Comparison of ENCODE assay signal across 21 cellular contexts in genomic region chr3:58250093-58250707, GRCh38. TPM values are rescaled to one million over a fixed set of nuclear protein-coding genes. Genes with fewer than 3 reads are reported as not detected.
DNase-seq lines count a peak whose midpoint lies in the region; ATAC-seq and TF ChIP-seq lines count a peak whose summit lies in the region.
"Had no signal": no experiment of that assay in that cellular context is flagged by ENCODE, and none has a peak within 500 bp of the region (broad histone marks: within the 10 kb centered on the region; RNA-seq: fewer than 3 reads in every experiment).

No MANE protein-coding gene starts in this region.

- no TSS peak for BruUV-seq in Caco-2 (replicated peaks; lab: Mats Ljungman, UMichigan)

- peak overlapping the region in 38 of 59 donors; percentile 9 to 71 (median 56) for H3K27ac ChIP-seq in dorsolateral prefrontal cortex
- peak overlapping the region in 6 of 8 donors; percentile 2 to 70 (median 54) for H3K27ac ChIP-seq in spleen
- H3K27ac ChIP-seq: A549, breast epithelium had no signal

- H3K36me3 ChIP-seq in Caco-2 (ENCODE audit: control insufficient read depth, insufficient read depth, low read length) (peaks cover 1% of the 10 kb centered on the region; the same call in 1 of the 2 replicates), spleen (peaks cover 0 to 52% (median 7%) of the 10 kb centered on the region in 6 donors)
- H3K36me3 ChIP-seq: breast epithelium, MG63, thyroid gland had no signal

- TF ChIP-seq POLR2A in spleen (IDR thresholded peaks at IDR 0.05) = no peak

- H3K27ac Mint-ChIP-seq in Caco-2 (ENCODE audit: unreplicated experiment) (peak overlapping the region; percentile 89), chondrocyte (ENCODE audit: unreplicated experiment) (no peak overlapping the region)
- H3K27ac Mint-ChIP-seq: activated naive CD8-positive, alpha-beta T cell; activated T-cell treated with anti-CD3 and anti-CD28 coated beads, Interleukin-2, amount 50 U/mL, for 24 hours; natural killer cell had no signal

- H3K4me1 ChIP-seq in Caco-2 (peaks cover 39% of the 10 kb centered on the region), spleen (peaks cover 0 to 91% (median 51%) of the 10 kb centered on the region in 6 donors)
- H3K4me1 ChIP-seq: A549, breast epithelium had no signal

- POLR2A ChIA-PET in Caco-2 (lab: Charles Lee) = interaction anchor here (1.1 to 1.2 kb wide), 2 partner anchors 12 to 56 kb away, joined by 3 to 6 read pairs; partner anchors contain the start of genes ABHD6, HTD2 and RPP14

- H3K27me3 Mint-ChIP-seq in Caco-2 (ENCODE audit: insufficient read depth, unreplicated experiment) (no peaks in the 10 kb centered on the region), chondrocyte (ENCODE audit: low read depth) (no peaks in the 10 kb centered on the region)
- H3K27me3 Mint-ChIP-seq: activated naive CD8-positive, alpha-beta T cell; activated T-cell treated with anti-CD3 and anti-CD28 coated beads, Interleukin-2, amount 50 U/mL, for 24 hours had no signal

- CTCF ChIA-PET in Caco-2 (lab: Charles Lee) = interaction anchor here (1.0 to 1.4 kb wide), 3 partner anchors 32 to 62 kb away, joined by 4 to 6 read pairs (median 5); no protein-coding TSS in a partner anchor

- no peak overlapping the region for H3K4me3 ChIP-seq in Caco-2 (ENCODE audit: low read depth, low read length)
- H3K4me3 ChIP-seq in dorsolateral prefrontal cortex = no peak overlapping the region
- no peak overlapping the region for H3K4me3 ChIP-seq in spleen
- H3K4me3 ChIP-seq: A549, breast epithelium, MG63, thyroid gland had no signal

- H3K9me3 Mint-ChIP-seq in Caco-2 (ENCODE audit: unreplicated experiment) (no peaks in the 10 kb centered on the region), chondrocyte (ENCODE audit: low read depth) (no peaks in the 10 kb centered on the region)
- H3K9me3 Mint-ChIP-seq: activated T-cell treated with anti-CD3 and anti-CD28 coated beads, Interleukin-2, amount 50 U/mL, for 24 hours; natural killer cell had no signal

- peaks cover 40% of the 10 kb centered on the region for H3K4me1 Mint-ChIP-seq in Caco-2 (ENCODE audit: low read depth, unreplicated experiment)
- H3K4me1 Mint-ChIP-seq in chondrocyte (ENCODE audit: low read depth) = no peaks in the 10 kb centered on the region

- ATAC-seq in HG03159 (IDR thresholded peaks at IDR 0.05; ENCODE audit: unreplicated experiment) = no peak
- ATAC-seq: natural killer cell had no signal

- intact Hi-C loops in Caco-2 (cut with micrococcal nuclease; ENCODE audit: unreplicated experiment) (no loop called here), dorsolateral prefrontal cortex (cut with DNase I) (no loop called here), spleen (cut with DNase I; ENCODE audit: low total_unique reads) (no loop called here)

- H3K4me3 Mint-ChIP-seq in Caco-2 (ENCODE audit: unreplicated experiment) = peak overlapping the region; percentile 61
- no peak overlapping the region for H3K4me3 Mint-ChIP-seq in chondrocyte (ENCODE audit: unreplicated experiment)
- H3K4me3 Mint-ChIP-seq: activated naive CD8-positive, alpha-beta T cell; activated T-cell treated with anti-CD3 and anti-CD28 coated beads, Interleukin-2, amount 50 U/mL, for 24 hours had no signal

- DNase-seq in Caco-2 (no peak), dorsolateral prefrontal cortex (no peak), lung microvascular endothelial cell (ENCODE audit: low read depth in 2 of 2) (peak; percentile 13 to 17), spleen (no peak), chondrocyte (ENCODE audit: low spot score) (no peak), NCI-H1092 (lab: John Stamatoyannopoulos, UW) (no peak), mucosa of gallbladder (ENCODE audit: low spot score) (no peak)
- DNase-seq: activated CD4-positive, alpha-beta T cell treated with anti-CD3 and anti-CD28 coated beads, Interleukin-2, amount 50 U/mL, for 48 hours; activated T-cell treated with anti-CD3 and anti-CD28 coated beads, Interleukin-2, amount 50 U/mL, for 24 hours; effector CD4-positive, alpha-beta T cell; natural killer cell; NCI-H1694 treated with DMSO at 0.1 percent for 48 hours; NCI-H526 had no signal

- peaks cover 5% of the 10 kb centered on the region for H3K36me3 Mint-ChIP-seq in Caco-2 (ENCODE audit: insufficient read depth, unreplicated experiment)
- H3K36me3 Mint-ChIP-seq in chondrocyte (ENCODE audit: low read depth) = no peaks in the 10 kb centered on the region
- H3K36me3 Mint-ChIP-seq: natural killer cell had no signal

- TF ChIP-seq CTCF in Caco-2 (IDR thresholded peaks at IDR 0.05; ENCODE audit: insufficient read depth in 1 of 2, low read depth in 1 of 2, low read length in 1 of 2, severe bottlenecking in 1 of 2, unreplicated experiment in 1 of 2) = no peak
- TF ChIP-seq CTCF in dorsolateral prefrontal cortex (IDR thresholded peaks at IDR 0.05 in 54 of 56, conservative IDR thresholded peaks at IDR 0.05 in 2 of 56; ENCODE audit: low read depth in 1 of 56, partially characterized antibody in 56 of 56) = peak in 3 of 56 donors; percentile 1 to 18 (median 3)
- no peak for TF ChIP-seq CTCF in spleen (IDR thresholded peaks at IDR 0.05 in 8 of 11, conservative IDR thresholded peaks at IDR 0.05 in 3 of 11)
- TF ChIP-seq CTCF in chondrocyte (IDR thresholded peaks at IDR 0.05) = no peak

- WGBS in spleen, 5 donors = 60 to 81% (median 76%) methylated on average over 8 of the region's 8 CpGs

- H3K9me3 ChIP-seq in Caco-2 (no peaks in the 10 kb centered on the region), spleen (no peaks in the 10 kb centered on the region)
- H3K9me3 ChIP-seq: A549, breast epithelium, MG63, thyroid gland had no signal

- H3K27me3 ChIP-seq in Caco-2 (replicated peaks; ENCODE audit: control insufficient read depth, insufficient read depth, low read length) = no peaks in the 10 kb centered on the region
- H3K27me3 ChIP-seq in dorsolateral prefrontal cortex = no peaks in the 10 kb centered on the region
- H3K27me3 ChIP-seq in spleen (replicated peaks in 1 of 7) = no peaks in the 10 kb centered on the region
- H3K27me3 ChIP-seq: breast epithelium, MG63, thyroid gland had no signal

RNA-seq across cellular contexts. Expression of gene ABHD6, which starts 12.6 kb away (rescaled TPM):
- total RNA-seq in Caco-2 (2022) (15.4 and 16.1 TPM in 2 replicates), dorsolateral prefrontal cortex (10 to 100 TPM; 32.0 to 78.5 (median 50.8) TPM), lung microvascular endothelial cell (11.6 and 35.1 TPM in 2 replicates), spleen (10 to 100 TPM; 42.9 to 79.9 (median 59.8) TPM), chondrocyte (5.1 to 9.4 TPM (median 7.4 TPM) in 3 replicates), mucosa of gallbladder (23.4 TPM)
- polyA plus RNA-seq in spleen = 10 to 100 TPM; 17.2 to 39.3 (median 34.9) TPM

RNA-seq across cellular contexts. Expression of gene DNASE1L3, which starts 39.4 kb away (rescaled TPM):
- total RNA-seq in Caco-2 (2022) (0.27 TPM in 1 of 2 replicates, not detected in the other), dorsolateral prefrontal cortex (1 to 10 TPM in 7 of 120 experiments, under 1 TPM in 5, not detected in 108; 0.23 to 2.8 (median 1.1) TPM), lung microvascular endothelial cell (3.1 and 5.0 TPM in 2 replicates), spleen (100 to 1,000 TPM in 6 of 7 donors, 10 to 100 TPM in 1; 64.7 to 245 (median 172) TPM), chondrocyte (not detected in 3 replicates), mucosa of gallbladder (2.3 TPM)
- 100 to 1,000 TPM in 1 of 3 donors, 10 to 100 TPM in 2; 52.1 to 102 (median 52.9) TPM for polyA plus RNA-seq in spleen
- total RNA-seq: fibroblast of lung, H7 had no signal
- polyA plus RNA-seq: fibroblast of lung had no signal

RNA-seq across cellular contexts. Expression of gene RPP14, which starts 55.8 kb away (rescaled TPM):
- total RNA-seq in Caco-2 (2022) (19.2 and 24.7 TPM in 2 replicates), dorsolateral prefrontal cortex (10 to 100 TPM; 10.7 to 30.0 (median 19.1) TPM), lung microvascular endothelial cell (11.8 and 12.3 TPM in 2 replicates), spleen (10 to 100 TPM; 13.3 to 21.3 (median 16.1) TPM), chondrocyte (11.2 to 16.0 TPM (median 14.2 TPM) in 3 replicates), mucosa of gallbladder (13.7 TPM)
- 10 to 100 TPM in 1 of 3 donors, 1 to 10 TPM in 2; 6.2 to 12.2 (median 7.1) TPM for polyA plus RNA-seq in spleen

RNA-seq across cellular contexts. Expression of gene HTD2, which starts 56.1 kb away (rescaled TPM):
- 8.2 and 13.2 TPM in 2 replicates for total RNA-seq in Caco-2 (2022)
- 10 to 100 TPM in 85 of 120 experiments, 1 to 10 TPM in 35; 5.0 to 23.1 (median 11.3) TPM for total RNA-seq in dorsolateral prefrontal cortex
- 4.4 and 5.6 TPM in 2 replicates for total RNA-seq in lung microvascular endothelial cell
- total RNA-seq in spleen = 10 to 100 TPM in 3 of 7 donors, 1 to 10 TPM in 4; 6.4 to 20.0 (median 8.7) TPM
- 1 to 10 TPM; 2.3 to 5.6 (median 3.6) TPM for polyA plus RNA-seq in spleen
- total RNA-seq in chondrocyte = 5.0 to 10.9 TPM (median 7.2 TPM) in 3 replicates
- total RNA-seq in mucosa of gallbladder = 10.6 TPM

Comparison
In these comparisons a context has a peak if more than half of its experiments do, and no peak if none do; other contexts are left out.
1. DNase-seq: peak in lung microvascular endothelial cell (2 of 2); none in Caco-2 (0 of 2), dorsolateral prefrontal cortex (0 of 10), spleen (single experiment), chondrocyte (single experiment), NCI-H1092 (single experiment) and mucosa of gallbladder (single experiment).
2. RNA of gene DNASE1L3, which starts 39.4 kb away (total RNA-seq): 64.7 to 245 TPM in spleen; 3.1 to 5.0 TPM in lung microvascular endothelial cell, 2.3 TPM in mucosa of gallbladder (single experiment), 0.27 TPM in Caco-2, 0.23 to 2.8 TPM in dorsolateral prefrontal cortex and not detected in chondrocyte; every median in the first group is over 10 times any median in the second.